10 cellular contexts compared by ENCODE assay signal in the genomic region with DNA sequence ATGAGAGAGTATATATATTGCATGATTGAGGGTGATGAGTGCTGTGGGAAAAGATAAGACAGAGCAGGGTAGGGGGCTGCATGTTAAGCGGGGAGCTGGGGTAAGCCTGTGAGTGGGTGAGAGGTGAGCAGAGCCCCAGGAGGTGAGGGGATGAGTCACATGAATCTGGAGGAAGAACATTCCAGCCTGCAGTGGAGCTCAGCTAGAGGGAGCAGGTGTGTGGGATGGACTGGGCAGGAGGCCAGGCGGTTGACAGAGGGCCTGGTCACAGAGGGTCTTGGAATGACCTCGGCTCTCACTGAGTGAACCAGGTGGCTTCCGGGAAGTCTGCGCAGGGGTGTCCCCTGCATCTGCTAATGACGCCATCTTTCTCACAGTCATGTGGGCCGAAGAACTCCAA. TPM values are rescaled to one million over a fixed set of nuclear protein-coding genes. Genes with fewer than 3 reads are reported as not detected.
A peak's percentile ranks its signal among the peaks of the same experiment; 100 is the strongest.
DNase-seq lines count a peak whose midpoint lies in the region; ATAC-seq and TF ChIP-seq lines count a peak whose summit lies in the region.
"Had no signal": no experiment of that assay in that cellular context is flagged by ENCODE, and none has a peak within 500 bp of the region (broad histone marks: within the 10 kb centered on the region; RNA-seq: fewer than 3 reads in every experiment).

No MANE protein-coding gene starts in this region.

- CTCF ChIA-PET in activated CD4-positive, alpha-beta T cell treated with anti-CD3 and anti-CD28 coated beads for 36 hours (lab: Charles Lee) = interaction anchor here (0.6 kb wide), 1 partner anchor 71 kb away, joined by 3 read pairs; no protein-coding TSS in a partner anchor

- H3K9me3 Mint-ChIP-seq in glutamatergic neuron (ENCODE audit: unreplicated experiment) = peaks cover 2% of the 10 kb centered on the region
- no peaks in the 10 kb centered on the region for H3K9me3 Mint-ChIP-seq in activated CD4-positive, alpha-beta T cell treated with anti-CD3 and anti-CD28 coated beads for 36 hours (ENCODE audit: low read depth)

- peak; percentile 31 for DNase-seq in H4 (ENCODE audit: low spot score)
- DNase-seq in T-helper 17 cell = no peak
- DNase-seq in glutamatergic neuron = no peak
- DNase-seq in gastrocnemius medialis = peak in 1 of 2 donors; percentile 64
- no peak for DNase-seq in dedifferentiated amniotic fluid mesenchymal stem cell (ENCODE audit: extremely low spot score)
- no peak for DNase-seq in left lobe of liver (ENCODE audit: low spot score)
- DNase-seq in activated CD4-positive, alpha-beta T cell treated with anti-CD3 and anti-CD28 coated beads for 36 hours = no peak
- DNase-seq: midbrain, NCI-H2107 had no signal

- H3K4me1 ChIP-seq in gastrocnemius medialis = peaks cover 54 to 67% of the 10 kb centered on the region in 2 donors

- peak overlapping the region; percentile 65 for H3K27ac Mint-ChIP-seq in T-helper 17 cell
- peak overlapping the region; percentile 35 for H3K27ac Mint-ChIP-seq in glutamatergic neuron (ENCODE audit: unreplicated experiment)
- H3K27ac Mint-ChIP-seq in activated CD4-positive, alpha-beta T cell treated with anti-CD3 and anti-CD28 coated beads for 36 hours = no peak overlapping the region

- H3K9me3 ChIP-seq in T-helper 17 cell (ENCODE audit: control insufficient read depth, low read length, poor library complexity, severe bottlenecking) = no peaks in the 10 kb centered on the region
- no peaks in the 10 kb centered on the region for H3K9me3 ChIP-seq in gastrocnemius medialis

- no peak overlapping the region for H3K4me3 ChIP-seq in gastrocnemius medialis

- no peak for TF ChIP-seq POLR2A in gastrocnemius medialis (IDR thresholded peaks at IDR 0.05)

- in situ Hi-C loops in gastrocnemius medialis (cut with MboI; ENCODE audit: low sequenced_read_pairs in 4 of 4) = no loop called here

- H3K27ac ChIP-seq in gastrocnemius medialis = peak overlapping the region; percentile 50 to 79 (median 72)

- POLR2A ChIA-PET in activated CD4-positive, alpha-beta T cell treated with anti-CD3 and anti-CD28 coated beads for 36 hours (lab: Charles Lee) = no interaction called here

- TF ChIP-seq CTCF in glutamatergic neuron (IDR thresholded peaks at IDR 0.05; ENCODE audit: partially characterized antibody, unreplicated experiment) (no peak), gastrocnemius medialis (IDR thresholded peaks at IDR 0.05 in 4 of 5, conservative IDR thresholded peaks at IDR 0.05 in 1 of 5) (no peak)

- H3K27me3 ChIP-seq in gastrocnemius medialis = no peaks in the 10 kb centered on the region

- no peaks in the 10 kb centered on the region for H3K27me3 Mint-ChIP-seq in T-helper 17 cell
- H3K27me3 Mint-ChIP-seq in glutamatergic neuron (ENCODE audit: unreplicated experiment) = peaks cover 3% of the 10 kb centered on the region
- no peaks in the 10 kb centered on the region for H3K27me3 Mint-ChIP-seq in activated CD4-positive, alpha-beta T cell treated with anti-CD3 and anti-CD28 coated beads for 36 hours

- intact Hi-C loops in gastrocnemius medialis (cut with DNase I; ENCODE audit: low total_unique reads) = no loop called here
- intact Hi-C loops in activated CD4-positive, alpha-beta T cell treated with anti-CD3 and anti-CD28 coated beads for 36 hours (cut with DNase I, micrococcal nuclease) = no loop called here

- no peak for ATAC-seq in T-helper 17 cell
- peak in 1 of 2 donors; percentile 59 for ATAC-seq in gastrocnemius medialis
- no peak for ATAC-seq in left lobe of liver
- no peak for ATAC-seq in activated CD4-positive, alpha-beta T cell treated with anti-CD3 and anti-CD28 coated beads for 36 hours
- ATAC-seq in HG03196 (IDR thresholded peaks at IDR 0.05; ENCODE audit: unreplicated experiment) = no peak

- no peak overlapping the region for H3K4me3 Mint-ChIP-seq in T-helper 17 cell
- H3K4me3 Mint-ChIP-seq in glutamatergic neuron (ENCODE audit: unreplicated experiment) = no peak overlapping the region
- no peak overlapping the region for H3K4me3 Mint-ChIP-seq in activated CD4-positive, alpha-beta T cell treated with anti-CD3 and anti-CD28 coated beads for 36 hours

- H3K4me1 Mint-ChIP-seq in T-helper 17 cell = peaks cover 34% of the 10 kb centered on the region
- peaks cover 26% of the 10 kb centered on the region for H3K4me1 Mint-ChIP-seq in glutamatergic neuron (ENCODE audit: low read depth, unreplicated experiment)
- peaks cover 26% of the 10 kb centered on the region for H3K4me1 Mint-ChIP-seq in activated CD4-positive, alpha-beta T cell treated with anti-CD3 and anti-CD28 coated beads for 36 hours

- H3K36me3 ChIP-seq in gastrocnemius medialis = peaks cover 0 to 41% of the 10 kb centered on the region in 2 donors

- peaks cover 16% of the 10 kb centered on the region for H3K36me3 Mint-ChIP-seq in T-helper 17 cell (ENCODE audit: low read depth)
- no peaks in the 10 kb centered on the region for H3K36me3 Mint-ChIP-seq in glutamatergic neuron (ENCODE audit: unreplicated experiment)
- H3K36me3 Mint-ChIP-seq in activated CD4-positive, alpha-beta T cell treated with anti-CD3 and anti-CD28 coated beads for 36 hours (ENCODE audit: low read depth) = peaks cover 62% of the 10 kb centered on the region

RNA-seq across cellular contexts. Expression of a gene that starts 44.4 kb away (rescaled TPM):
- 13.6 and 14.7 TPM in 2 replicates for total RNA-seq in H4 (2014; rRNA removed; shearing (Covaris generic))
- total RNA-seq in T-helper 17 cell (10 to 100 TPM; 84.9 to 95.9 TPM), glutamatergic neuron (ENCODE audit: unreplicated experiment) (54.9 TPM), gastrocnemius medialis (10 to 100 TPM; 23.4 to 32.1 (median 23.6) TPM), left lobe of liver (15.5 TPM)
- total RNA-seq in activated CD4-positive, alpha-beta T cell treated with anti-CD3 and anti-CD28 coated beads for 36 hours = 10 to 100 TPM; 50.2 to 58.2 TPM

RNA-seq across cellular contexts. Expression of a gene that starts 47.5 kb away (rescaled TPM):
- total RNA-seq in H4 (2014; rRNA removed; shearing (Covaris generic)) = 33.0 and 38.7 TPM in 2 replicates
- 10 to 100 TPM; 78.8 to 87.5 TPM for total RNA-seq in T-helper 17 cell
- total RNA-seq in glutamatergic neuron (ENCODE audit: unreplicated experiment) = 139 TPM
- 10 to 100 TPM; 19.0 to 29.3 (median 20.5) TPM for total RNA-seq in gastrocnemius medialis
- total RNA-seq in left lobe of liver = 16.6 TPM
- 10 to 100 TPM; 38.2 to 39.8 TPM for total RNA-seq in activated CD4-positive, alpha-beta T cell treated with anti-CD3 and anti-CD28 coated beads for 36 hours

RNA-seq across cellular contexts. Expression of a gene that starts 51.7 kb away (rescaled TPM):
- total RNA-seq in H4 (2014; rRNA removed; shearing (Covaris generic)) = 10.9 and 11.8 TPM in 2 replicates
- 10 to 100 TPM; 17.6 to 18.7 TPM for total RNA-seq in T-helper 17 cell
- 31.7 TPM for total RNA-seq in glutamatergic neuron (ENCODE audit: unreplicated experiment)
- total RNA-seq in gastrocnemius medialis = 1 to 10 TPM; 7.3 to 9.4 (median 8.0) TPM
- total RNA-seq in left lobe of liver = 7.7 TPM
- 10 to 100 TPM; 15.1 to 16.1 TPM for total RNA-seq in activated CD4-positive, alpha-beta T cell treated with anti-CD3 and anti-CD28 coated beads for 36 hours
